ENCODE assay signal across 19 cellular contexts in genomic region chr5:132510076-132510475, GRCh38. TPM values are rescaled to one million over a fixed set of nuclear protein-coding genes. Genes with fewer than 3 reads are reported as not detected.
DNase-seq lines count a peak whose midpoint lies in the region; ATAC-seq and TF ChIP-seq lines count a peak whose summit lies in the region.
"Had no signal": no experiment of that assay in that cellular context is flagged by ENCODE, and none has a peak within 500 bp of the region (broad histone marks: within the 10 kb centered on the region; RNA-seq: fewer than 3 reads in every experiment).

No MANE protein-coding gene starts in this region.

- H3K36me3 Mint-ChIP-seq in MCF 10A (ENCODE audit: insufficient read depth, unreplicated experiment), result no peaks in the 10 kb centered on the region

- no peak for TF ChIP-seq POLR2A in breast epithelium (IDR thresholded peaks at IDR 0.05)

- TF ChIP-seq CTCF in MCF 10A (IDR thresholded peaks at IDR 0.05; ENCODE audit: unreplicated experiment) (no peak), breast epithelium (IDR thresholded peaks at IDR 0.05) (no peak), RWPE2 (IDR thresholded peaks at IDR 0.05; ENCODE audit: poor library complexity, severe bottlenecking) (no peak)

- H3K9me3 ChIP-seq in breast epithelium (no peaks in the 10 kb centered on the region), RWPE2 (ENCODE audit: severe bottlenecking) (peaks cover 17% of the 10 kb centered on the region)

- no peaks in the 10 kb centered on the region for H3K27me3 Mint-ChIP-seq in MCF 10A (ENCODE audit: insufficient read depth, unreplicated experiment)

- ATAC-seq in RWPE2 (ENCODE audit: low read depth) (peak; percentile 41), GM21576 (IDR thresholded peaks at IDR 0.05; ENCODE audit: unreplicated experiment) (no peak), HG02763 (IDR thresholded peaks at IDR 0.05; ENCODE audit: unreplicated experiment) (no peak)
- ATAC-seq: activated CD8-positive, alpha-beta T cell treated with anti-CD3 and anti-CD28 coated beads for 36 hours; activated T-helper 17 cell treated with anti-CD3 and anti-CD28 coated beads, Interleukin-2, amount 50 U/mL, for 72 hours had no signal

- H3K4me1 ChIP-seq in breast epithelium (peaks cover 0 to 2% of the 10 kb centered on the region in 2 donors), RWPE2 (ENCODE audit: insufficient read depth, poor library complexity, severe bottlenecking) (peaks cover 3% of the 10 kb centered on the region)
- H3K4me1 ChIP-seq: SJCRH30 had no signal

- no peaks in the 10 kb centered on the region for H3K27me3 ChIP-seq in breast epithelium
- H3K27me3 ChIP-seq in RWPE2 (ENCODE audit: insufficient read depth, poor library complexity, severe bottlenecking), result no peaks in the 10 kb centered on the region
- H3K27me3 ChIP-seq: SJCRH30 had no signal

- DNase-seq in MCF 10A (ENCODE audit: unreplicated experiment), result peak; percentile 52
- DNase-seq in breast epithelium (ENCODE audit: low spot score in 2 of 2), result no peak
- DNase-seq in RWPE2 (ENCODE audit: low spot score), result no peak
- DNase-seq in fibroblast of gingiva (ENCODE audit: low read depth), result peak; percentile 18
- no peak for DNase-seq in cerebellar cortex (ENCODE audit: low spot score)
- DNase-seq in HUDEP-2 (lab: John Stamatoyannopoulos, UW; ENCODE audit: unreplicated experiment in 76 of 76), result no peak
- DNase-seq: activated CD8-positive, alpha-beta T cell treated with anti-CD3 and anti-CD28 coated beads for 36 hours; Calu3; kidney; NCI-H2107; occipital lobe; SJCRH30; stimulated activated naive CD4-positive, alpha-beta T cell had no signal

- POLR2A ChIA-PET in MCF 10A (lab: Yijun Ruan, JAX), result interaction anchor here (0.6 to 2.2 kb wide), 7 partner anchors 9 to 215 kb away, joined by 3 to 10 read pairs (median 3); partner anchors contain the start of gene RAD50

- H3K36me3 ChIP-seq in breast epithelium (no peaks in the 10 kb centered on the region), RWPE2 (ENCODE audit: low read depth) (peaks cover 6% of the 10 kb centered on the region; the same call in 1 of the 2 replicates)
- H3K36me3 ChIP-seq: SJCRH30 had no signal

- H3K4me3 ChIP-seq in breast epithelium, result no peak overlapping the region
- no peak overlapping the region for H3K4me3 ChIP-seq in RWPE2 (ENCODE audit: severe bottlenecking)
- H3K4me3 ChIP-seq: SJCRH30, skin epidermis had no signal

- no peak overlapping the region for H3K4me3 Mint-ChIP-seq in MCF 10A (ENCODE audit: unreplicated experiment)
- H3K4me3 Mint-ChIP-seq: activated CD8-positive, alpha-beta T cell treated with anti-CD3 and anti-CD28 coated beads for 36 hours; activated T-helper 17 cell treated with anti-CD3 and anti-CD28 coated beads, Interleukin-2, amount 50 U/mL, for 72 hours had no signal

- H3K9me3 Mint-ChIP-seq in MCF 10A (ENCODE audit: unreplicated experiment), result peaks cover 22% of the 10 kb centered on the region

- H3K27ac ChIP-seq in breast epithelium (no peak overlapping the region), RWPE2 (ENCODE audit: poor library complexity, severe bottlenecking) (no peak overlapping the region)
- H3K27ac ChIP-seq: SJCRH30, skin epidermis had no signal

- no peak overlapping the region for H3K27ac Mint-ChIP-seq in MCF 10A (ENCODE audit: low read depth, unreplicated experiment)
- H3K27ac Mint-ChIP-seq: activated CD8-positive, alpha-beta T cell treated with anti-CD3 and anti-CD28 coated beads for 36 hours; activated T-helper 17 cell treated with anti-CD3 and anti-CD28 coated beads, Interleukin-2, amount 50 U/mL, for 72 hours had no signal

- H3K4me1 Mint-ChIP-seq in MCF 10A (ENCODE audit: insufficient read depth, unreplicated experiment), result peaks cover 23% of the 10 kb centered on the region
- H3K4me1 Mint-ChIP-seq: activated T-helper 17 cell treated with anti-CD3 and anti-CD28 coated beads, Interleukin-2, amount 50 U/mL, for 72 hours had no signal

- no TSS peak for BruUV-seq in MCF 10A (replicated peaks; lab: Mats Ljungman, UMichigan)

- intact Hi-C loops in MCF 10A (cut with micrococcal nuclease) (no loop called here), breast epithelium (cut with DNase I; ENCODE audit: low total_unique reads) (no loop called here)

- CTCF ChIA-PET in MCF 10A (lab: Yijun Ruan, JAX), result interaction anchor here (0.8 to 2.6 kb wide), 12 partner anchors 8 to 445 kb away, joined by 3 to 15 read pairs (median 4); no protein-coding TSS in a partner anchor

RNA-seq across cellular contexts. Expression of gene IRF1, which starts 19.5 kb away (rescaled TPM):
- total RNA-seq in MCF 10A (2022) (18.7 and 23.0 TPM in 2 replicates), breast epithelium (10 to 100 TPM; 10.4 to 27.8 (median 18.0) TPM)

RNA-seq across cellular contexts. Expression of gene IL5, which starts 33.2 kb away (rescaled TPM):
- total RNA-seq in MCF 10A (2022) (not detected in 2 replicates), breast epithelium (not detected)
- total RNA-seq: activated T-helper 17 cell treated with anti-CD3 and anti-CD28 coated beads, Interleukin-2, amount 50 U/mL, for 72 hours; Calu3; kidney; mononuclear cell; occipital lobe; SJCRH30; urinary bladder had no signal

RNA-seq across cellular contexts. Expression of gene RAD50, which starts 46.7 kb away (rescaled TPM):
- total RNA-seq in MCF 10A (2022), result 145 TPM in 2 replicates
- total RNA-seq in breast epithelium, result 10 to 100 TPM; 44.2 to 47.4 (median 44.6) TPM

Comparison
In these comparisons a context has a peak if more than half of its experiments do, and no peak if none do; other contexts are left out.
1. DNase-seq: peak in MCF 10A (single experiment) and fibroblast of gingiva (single experiment); none in breast epithelium (0 of 2), RWPE2 (single experiment), cerebellar cortex (single experiment) and HUDEP-2 (0 of 76).